8 cellular contexts compared by ENCODE assay signal in the genomic region with DNA sequence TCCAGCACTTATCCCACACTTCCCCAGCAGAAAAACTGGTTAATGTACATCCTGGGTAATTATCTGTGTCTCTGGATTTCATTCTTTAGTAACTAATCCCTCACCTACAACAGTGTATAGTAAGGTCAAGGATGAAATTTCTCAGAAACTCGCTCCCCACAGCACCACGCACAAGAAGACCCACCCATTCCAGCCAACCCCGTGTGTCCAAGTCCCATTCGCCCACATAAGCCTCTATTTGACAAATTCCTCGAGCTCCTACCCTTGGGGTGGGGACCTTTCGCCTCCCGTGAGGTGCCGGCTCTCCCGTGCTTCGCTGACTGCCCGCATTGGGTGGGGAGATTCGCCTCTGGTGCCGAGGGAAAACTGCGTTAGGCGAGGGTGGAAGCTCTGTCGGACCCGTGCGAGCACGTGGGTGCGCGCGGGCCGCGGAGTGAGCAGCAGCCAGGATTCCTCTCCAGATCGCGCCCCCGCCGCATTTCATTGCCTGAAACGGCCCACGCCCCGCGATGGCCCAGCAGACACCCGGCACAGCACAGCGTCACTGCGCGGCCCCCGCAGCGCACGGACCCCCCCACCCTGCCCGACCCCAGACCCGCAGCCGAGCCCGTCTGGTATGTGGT. TPM values are rescaled to one million over a fixed set of nuclear protein-coding genes. Genes with fewer than 3 reads are reported as not detected.
DNase-seq lines count a peak whose midpoint lies in the region; ATAC-seq, FAIRE-seq and TF ChIP-seq lines count a peak whose summit lies in the region.

No MANE protein-coding gene starts in this region.

- POLR2A ChIA-PET in RWPE1 (lab: Yijun Ruan, JAX; ENCODE audit: low non-redundant PET), result no interaction called here

- H3K4me3 ChIP-seq in adrenal gland (peak overlapping the region in 3 of 4 donors; percentile 44 to 64 (median 63)), iPS-15b (ENCODE audit: low read depth, low read length) (peak overlapping the region; percentile 56), smooth muscle cell (peak overlapping the region; percentile 63)

- CTCF ChIA-PET in RWPE1 (lab: Yijun Ruan, JAX), result interaction anchor here (1.1 to 1.2 kb wide), 2 partner anchors 13 to 18 kb away, joined by 3 to 5 read pairs; no protein-coding TSS in a partner anchor

- DNase-seq in GM12892 (ENCODE audit: insufficient read length) (peak; percentile 17), RWPE1 (ENCODE audit: low spot score) (peak; percentile 30), adrenal gland (peak in 5 of 7 donors; percentile 14 to 36 (median 25)), smooth muscle cell (lab: John Stamatoyannopoulos, UW; ENCODE audit: unreplicated experiment) (no peak), SW 1271 (lab: John Stamatoyannopoulos, UW) (no peak), NK-92 (lab: John Stamatoyannopoulos, UW; ENCODE audit: unreplicated experiment) (no peak)

- no peaks in the 10 kb centered on the region for H3K36me3 ChIP-seq in adrenal gland (replicated peaks in 1 of 2)
- H3K36me3 ChIP-seq in iPS-15b (ENCODE audit: control insufficient read depth, insufficient read depth, low read length), result no peaks in the 10 kb centered on the region
- no peaks in the 10 kb centered on the region for H3K36me3 ChIP-seq in smooth muscle cell (ENCODE audit: low read depth)

- peak; percentile 39 for ATAC-seq in HG02852 (IDR thresholded peaks at IDR 0.05; ENCODE audit: unreplicated experiment)

- H3K79me2 ChIP-seq in smooth muscle cell (ENCODE audit: low read depth), result no peaks in the 10 kb centered on the region

- H3K27ac ChIP-seq in RWPE1, result peak overlapping the region; percentile 64
- peak overlapping the region in 1 of 5 donors; percentile 7 for H3K27ac ChIP-seq in adrenal gland
- H3K27ac ChIP-seq in smooth muscle cell (ENCODE audit: low read depth), result peak overlapping the region; percentile 49

- peak overlapping the region; percentile 40 for H2AFZ ChIP-seq in smooth muscle cell (ENCODE audit: low read depth)

- TF ChIP-seq POLR2A in GM12892 (IDR thresholded peaks at IDR 0.05; ENCODE audit: low read depth, low read length) (no peak), adrenal gland (IDR thresholded peaks at IDR 0.05) (no peak)

- H4K20me1 ChIP-seq in smooth muscle cell (ENCODE audit: low read depth), result no peaks in the 10 kb centered on the region

- peak overlapping the region; percentile 6 for H3K9ac ChIP-seq in iPS-15b (ENCODE audit: low read depth, low read length)
- H3K9ac ChIP-seq in smooth muscle cell (ENCODE audit: low read depth), result peak overlapping the region; percentile 54

- TF ChIP-seq CTCF in RWPE1 (conservative IDR thresholded peaks at IDR 0.05; ENCODE audit: low read depth), result no peak
- TF ChIP-seq CTCF in adrenal gland (IDR thresholded peaks at IDR 0.05), result no peak
- TF ChIP-seq CTCF in smooth muscle cell (IDR thresholded peaks at IDR 0.05; ENCODE audit: borderline replicate concordance, insufficient read depth, poor library complexity, severe bottlenecking), result no peak

- peaks cover 7% of the 10 kb centered on the region for H3K27me3 ChIP-seq in adrenal gland
- H3K27me3 ChIP-seq in iPS-15b (ENCODE audit: control insufficient read depth, insufficient read depth, low read length), result peaks cover 17% of the 10 kb centered on the region
- H3K27me3 ChIP-seq in smooth muscle cell (ENCODE audit: low read depth), result peaks cover 14% of the 10 kb centered on the region

- H3K9me3 ChIP-seq in adrenal gland (replicated peaks in 1 of 3), result no peaks in the 10 kb centered on the region
- H3K9me3 ChIP-seq in iPS-15b (ENCODE audit: control insufficient read depth, insufficient read depth, low read length), result no peaks in the 10 kb centered on the region
- H3K9me3 ChIP-seq in smooth muscle cell (replicated peaks; ENCODE audit: low read depth), result no peaks in the 10 kb centered on the region

- H3K4me1 ChIP-seq in adrenal gland (replicated peaks in 1 of 2) (peaks cover 0 to 8% of the 10 kb centered on the region in 2 donors), iPS-15b (ENCODE audit: control insufficient read depth, insufficient read depth, low read length) (peaks cover 10% of the 10 kb centered on the region), smooth muscle cell (ENCODE audit: low read depth) (peaks cover 9% of the 10 kb centered on the region)

- 1 to 4% (median 1%) methylated on average over 7 to 43 of the region's 43 CpGs for whole genome bisulfite sequencing in adrenal gland, 4 donors
- under 1% methylated on average over 39 of the region's 43 CpGs for WGBS in smooth muscle cell (ENCODE audit: low lambda C conversion rate)

- intact Hi-C loops in adrenal gland (cut with DNase I), result no loop called here

- no peaks in the 10 kb centered on the region for H3F3A ChIP-seq in smooth muscle cell (ENCODE audit: low read depth)

- peak overlapping the region; percentile 92 for H3K4me2 ChIP-seq in smooth muscle cell

- peak; percentile 54 for FAIRE-seq in GM12892 (lab: Jason Lieb, UNC)

RNA-seq across cellular contexts. Expression of gene EXPH5, which starts 0.9 kb away (rescaled TPM):
- polyA plus RNA-seq in GM12892 (2012; ENCODE audit: missing spikeins), result 1.7 TPM
- total RNA-seq in adrenal gland (1 to 10 TPM in 6 of 8 donors, under 1 TPM in 2; 0.14 to 7.4 (median 1.6) TPM), smooth muscle cell (5.7 and 6.9 TPM in 2 replicates)
- polyA plus RNA-seq in adrenal gland (under 1 TPM; 0.16 to 0.40 (median 0.27) TPM), smooth muscle cell (0.54 and 1.6 TPM in 2 replicates)

Comparison
In these comparisons a context has a peak if more than half of its experiments do, and no peak if none do; other contexts are left out.
1. DNase-seq: peak in GM12892 (single experiment), RWPE1 (single experiment) and adrenal gland (5 of 7); none in smooth muscle cell (single experiment), SW 1271 (0 of 2) and NK-92 (single experiment).
2. Peak in every context shown above with its lines, with median percentiles within 50 percentile points of each other: H3K4me3 ChIP-seq.